In genomic region chr7:25900887-25901286, GRCh38 we compare ENCODE assay signal across 1 cellular context.
TF ChIP-seq lines count a peak whose summit lies in the region.

No MANE protein-coding gene starts in this region.

TF ChIP-seq in K562, 482 proteins besides CTCF, POLR2A, EP300 and RAD21:
- no peak for TF ChIP-seq FOXJ2 (tag; IDR thresholded peaks at IDR 0.05)
- no peak for TF ChIP-seq L3MBTL2 (IDR thresholded peaks at IDR 0.05)
- no peak for TF ChIP-seq STAT6 (CRISPR knock-in tag; IDR thresholded peaks at IDR 0.05)
- TF ChIP-seq MLX (CRISPR knock-in tag; conservative IDR thresholded peaks at IDR 0.05), result no peak
- TF ChIP-seq ZNF140 (CRISPR knock-in tag; IDR thresholded peaks at IDR 0.05), result no peak
- no peak for TF ChIP-seq ZNF41 (CRISPR knock-in tag; conservative IDR thresholded peaks at IDR 0.05)
- no peak for TF ChIP-seq NR2C1 (IDR thresholded peaks at IDR 0.05)
- TF ChIP-seq NR2C1 (tag; IDR thresholded peaks at IDR 0.05), result no peak
- no peak for TF ChIP-seq ZC3H4 (CRISPR knock-in tag; IDR thresholded peaks at IDR 0.05; ENCODE audit: borderline replicate concordance)
TF ChIP-seq in K562: peak in this region for 0.
